In the genomic region with DNA sequence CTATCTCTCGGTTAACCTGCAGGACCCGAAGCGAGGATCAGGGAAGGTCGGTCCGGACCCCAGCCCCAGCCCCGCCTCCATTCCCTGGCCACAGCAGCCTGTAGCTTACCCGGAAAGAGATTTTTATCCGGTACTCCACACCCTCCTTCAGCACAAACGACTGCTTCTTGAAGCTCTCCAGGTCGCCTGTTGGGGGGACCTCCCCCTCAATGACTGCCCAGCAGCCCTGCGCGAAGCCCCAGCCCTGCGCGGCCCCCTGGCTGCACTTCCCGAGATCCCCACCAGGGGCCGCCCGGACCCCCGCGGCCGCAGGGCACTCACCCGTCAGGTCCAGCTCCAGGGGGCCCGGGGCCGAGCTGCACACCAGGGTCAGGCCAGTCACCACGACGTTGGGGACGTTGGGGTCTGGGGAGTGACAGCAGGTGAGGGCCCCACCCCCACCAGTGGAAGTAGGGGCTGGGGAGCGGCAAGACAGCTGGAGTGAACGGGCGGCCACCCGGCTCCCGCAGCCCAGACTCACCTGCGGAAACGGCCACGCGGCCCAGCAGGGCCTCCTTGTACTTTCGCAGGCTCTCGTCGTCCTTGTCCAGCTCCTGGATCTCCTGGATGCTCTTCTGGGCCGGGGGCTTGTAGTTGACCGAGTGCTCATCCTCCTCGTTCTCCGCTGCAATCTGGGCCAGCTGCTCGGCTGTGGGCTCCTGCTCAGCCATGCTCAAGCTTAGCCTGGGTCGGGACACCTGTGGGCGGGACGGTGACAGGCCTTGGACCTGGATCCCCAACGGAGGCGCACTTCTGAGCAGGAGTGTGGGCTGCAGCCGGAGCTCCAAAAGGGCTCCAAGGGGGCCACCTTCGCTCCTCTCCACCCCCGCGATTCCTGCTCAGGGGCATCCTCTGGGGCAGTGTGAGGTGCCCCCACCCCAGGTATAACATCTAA, we compare ENCODE assay signal across 1 cellular context.
TF ChIP-seq lines count a peak whose summit lies in the region.

No MANE protein-coding gene starts in this region.

TF ChIP-seq in HEK293T, 16 proteins besides CTCF, POLR2A, EP300 and RAD21:
- TF ChIP-seq FOXK2 (IDR thresholded peaks at IDR 0.05) (no peak), CTBP1 (IDR thresholded peaks at IDR 0.05; ENCODE audit: borderline replicate concordance) (0 out of 2 replicates have a peak, but pooled peaks have one; percentile 64), LEF1 (IDR thresholded peaks at IDR 0.05; ENCODE audit: borderline replicate concordance) (peak; percentile 90)
